1 cellular context compared by ENCODE assay signal in the genomic region with DNA sequence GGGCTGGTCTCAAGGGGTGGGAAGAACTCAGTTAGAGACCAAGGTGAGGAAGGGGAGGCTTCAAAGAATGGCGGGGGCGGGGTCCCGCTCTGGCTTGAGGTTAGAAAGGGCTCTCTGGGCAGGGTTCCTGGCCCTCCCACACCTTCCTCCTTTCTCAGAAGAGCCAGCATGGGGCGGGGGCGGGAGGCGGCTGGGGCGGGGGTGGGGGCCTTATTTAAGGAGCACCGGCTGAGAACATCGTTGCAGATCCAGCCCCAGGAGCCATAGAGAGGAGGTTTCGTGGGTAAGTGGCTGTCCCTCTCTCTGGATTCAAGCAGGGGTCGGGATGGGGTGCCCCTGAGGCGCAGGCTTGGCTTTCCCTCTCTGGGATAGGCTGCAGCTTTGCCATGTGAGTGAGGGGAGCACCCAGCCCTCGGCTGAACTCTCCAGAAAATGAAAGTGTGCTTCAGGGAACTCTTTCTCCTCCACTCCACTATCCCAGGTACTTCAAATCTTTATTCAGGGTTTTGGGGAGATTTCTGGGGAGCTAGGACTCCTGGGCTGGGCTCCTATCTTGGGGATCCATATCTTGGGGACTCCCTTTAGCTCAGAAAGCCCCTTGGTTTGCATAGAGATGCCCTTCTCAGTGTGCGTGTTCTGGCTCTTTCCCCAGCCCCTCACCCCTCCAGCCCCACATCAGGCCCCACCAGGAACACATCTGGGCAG.
TF ChIP-seq lines count a peak whose summit lies in the region.

No MANE protein-coding gene starts in this region.

TF ChIP-seq in HepG2, 621 proteins besides CTCF, POLR2A, EP300 and RAD21 (continues in another document):
- TF ChIP-seq RBM22 (optimal IDR thresholded peaks at IDR 0.05; ENCODE audit: low read length) (no peak), ZNF451 (CRISPR knock-in tag; IDR thresholded peaks at IDR 0.05) (no peak), HMG20B (CRISPR knock-in tag; conservative IDR thresholded peaks at IDR 0.05) (no peak), ZNF263 (CRISPR knock-in tag; IDR thresholded peaks at IDR 0.05) (peak; percentile 67; the same call in 1 of the 2 replicates), POLR2AphosphoS5 (IDR thresholded peaks at IDR 0.05; ENCODE audit: low read depth, low read length) (peak; percentile 23; the same call in 1 of the 2 replicates), AGO1 (IDR thresholded peaks at IDR 0.05; ENCODE audit: low read depth, low read length, poor library complexity, severe bottlenecking) (no peak), NFATC3 (CRISPR knock-in tag; IDR thresholded peaks at IDR 0.05) (no peak), FLYWCH1 (CRISPR knock-in tag; IDR thresholded peaks at IDR 0.05) (no peak), SAP130 (CRISPR knock-in tag; IDR thresholded peaks at IDR 0.05; ENCODE audit: low read depth) (peak; percentile 25; the same call in 1 of the 2 replicates), GATA4 (IDR thresholded peaks at IDR 0.05; ENCODE audit: borderline replicate concordance, low read depth) (no peak), ZFY (CRISPR knock-in tag; IDR thresholded peaks at IDR 0.05) (peak; percentile 26; the same call in 1 of the 2 replicates), DMAP1 (CRISPR knock-in tag; IDR thresholded peaks at IDR 0.05) (no peak), MIER3 (CRISPR knock-in tag; IDR thresholded peaks at IDR 0.05; ENCODE audit: borderline replicate concordance) (no peak), JUNB (CRISPR knock-in tag; IDR thresholded peaks at IDR 0.05; ENCODE audit: borderline replicate concordance) (no peak), RARG (CRISPR knock-in tag; IDR thresholded peaks at IDR 0.05; ENCODE audit: low read depth) (no peak), LCORL (IDR thresholded peaks at IDR 0.05) (no peak), LCORL (CRISPR knock-in tag; IDR thresholded peaks at IDR 0.05) (no peak), GTF3A (CRISPR knock-in tag; conservative IDR thresholded peaks at IDR 0.05) (no peak), ZNF343 (CRISPR knock-in tag; IDR thresholded peaks at IDR 0.05) (peak; percentile 37; the same call in 1 of the 2 replicates), GTF2F1 (IDR thresholded peaks at IDR 0.05; ENCODE audit: low read length) (no peak), POLR2G (IDR thresholded peaks at IDR 0.05; ENCODE audit: low read depth, low read length) (no peak), ZSCAN22 (CRISPR knock-in tag; IDR thresholded peaks at IDR 0.05) (no peak), ZNF17 (CRISPR knock-in tag; IDR thresholded peaks at IDR 0.05) (no peak), ATF7-NPFF (CRISPR knock-in tag; IDR thresholded peaks at IDR 0.05; ENCODE audit: low read depth) (no peak), ZNF317 (CRISPR knock-in tag; IDR thresholded peaks at IDR 0.05) (0 out of 2 replicates have a peak, but pooled peaks have one; percentile 16), ZNF737 (CRISPR knock-in tag; IDR thresholded peaks at IDR 0.05; ENCODE audit: borderline replicate concordance) (no peak), HMG20A (CRISPR knock-in tag; IDR thresholded peaks at IDR 0.05; ENCODE audit: borderline replicate concordance) (no peak), ZNF530 (CRISPR knock-in tag; IDR thresholded peaks at IDR 0.05; ENCODE audit: low read depth) (no peak)
- TF ChIP-seq, protein P1, sequence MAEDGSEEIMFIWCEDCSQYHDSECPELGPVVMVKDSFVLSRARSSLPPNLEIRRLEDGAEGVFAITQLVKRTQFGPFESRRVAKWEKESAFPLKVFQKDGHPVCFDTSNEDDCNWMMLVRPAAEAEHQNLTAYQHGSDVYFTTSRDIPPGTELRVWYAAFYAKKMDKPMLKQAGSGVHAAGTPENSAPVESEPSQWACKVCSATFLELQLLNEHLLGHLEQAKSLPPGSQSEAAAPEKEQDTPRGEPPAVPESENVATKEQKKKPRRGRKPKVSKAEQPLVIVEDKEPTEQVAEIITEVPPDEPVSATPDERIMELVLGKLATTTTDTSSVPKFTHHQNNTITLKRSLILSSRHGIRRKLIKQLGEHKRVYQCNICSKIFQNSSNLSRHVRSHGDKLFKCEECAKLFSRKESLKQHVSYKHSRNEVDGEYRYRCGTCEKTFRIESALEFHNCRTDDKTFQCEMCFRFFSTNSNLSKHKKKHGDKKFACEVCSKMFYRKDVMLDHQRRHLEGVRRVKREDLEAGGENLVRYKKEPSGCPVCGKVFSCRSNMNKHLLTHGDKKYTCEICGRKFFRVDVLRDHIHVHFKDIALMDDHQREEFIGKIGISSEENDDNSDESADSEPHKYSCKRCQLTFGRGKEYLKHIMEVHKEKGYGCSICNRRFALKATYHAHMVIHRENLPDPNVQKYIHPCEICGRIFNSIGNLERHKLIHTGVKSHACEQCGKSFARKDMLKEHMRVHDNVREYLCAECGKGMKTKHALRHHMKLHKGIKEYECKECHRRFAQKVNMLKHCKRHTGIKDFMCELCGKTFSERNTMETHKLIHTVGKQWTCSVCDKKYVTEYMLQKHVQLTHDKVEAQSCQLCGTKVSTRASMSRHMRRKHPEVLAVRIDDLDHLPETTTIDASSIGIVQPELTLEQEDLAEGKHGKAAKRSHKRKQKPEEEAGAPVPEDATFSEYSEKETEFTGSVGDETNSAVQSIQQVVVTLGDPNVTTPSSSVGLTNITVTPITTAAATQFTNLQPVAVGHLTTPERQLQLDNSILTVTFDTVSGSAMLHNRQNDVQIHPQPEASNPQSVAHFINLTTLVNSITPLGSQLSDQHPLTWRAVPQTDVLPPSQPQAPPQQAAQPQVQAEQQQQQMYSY (CRISPR knock-in tag; IDR thresholded peaks at IDR 0.05), result no peak
- TF ChIP-seq, protein P2, sequence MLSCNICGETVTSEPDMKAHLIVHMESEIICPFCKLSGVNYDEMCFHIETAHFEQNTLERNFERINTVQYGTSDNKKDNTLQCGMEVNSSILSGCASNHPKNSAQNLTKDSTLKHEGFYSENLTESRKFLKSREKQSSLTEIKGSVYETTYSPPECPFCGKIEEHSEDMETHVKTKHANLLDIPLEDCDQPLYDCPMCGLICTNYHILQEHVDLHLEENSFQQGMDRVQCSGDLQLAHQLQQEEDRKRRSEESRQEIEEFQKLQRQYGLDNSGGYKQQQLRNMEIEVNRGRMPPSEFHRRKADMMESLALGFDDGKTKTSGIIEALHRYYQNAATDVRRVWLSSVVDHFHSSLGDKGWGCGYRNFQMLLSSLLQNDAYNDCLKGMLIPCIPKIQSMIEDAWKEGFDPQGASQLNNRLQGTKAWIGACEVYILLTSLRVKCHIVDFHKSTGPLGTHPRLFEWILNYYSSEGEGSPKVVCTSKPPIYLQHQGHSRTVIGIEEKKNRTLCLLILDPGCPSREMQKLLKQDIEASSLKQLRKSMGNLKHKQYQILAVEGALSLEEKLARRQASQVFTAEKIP (CRISPR knock-in tag; IDR thresholded peaks at IDR 0.05; ENCODE audit: borderline replicate concordance), result no peak
- TF ChIP-seq, protein P3, sequence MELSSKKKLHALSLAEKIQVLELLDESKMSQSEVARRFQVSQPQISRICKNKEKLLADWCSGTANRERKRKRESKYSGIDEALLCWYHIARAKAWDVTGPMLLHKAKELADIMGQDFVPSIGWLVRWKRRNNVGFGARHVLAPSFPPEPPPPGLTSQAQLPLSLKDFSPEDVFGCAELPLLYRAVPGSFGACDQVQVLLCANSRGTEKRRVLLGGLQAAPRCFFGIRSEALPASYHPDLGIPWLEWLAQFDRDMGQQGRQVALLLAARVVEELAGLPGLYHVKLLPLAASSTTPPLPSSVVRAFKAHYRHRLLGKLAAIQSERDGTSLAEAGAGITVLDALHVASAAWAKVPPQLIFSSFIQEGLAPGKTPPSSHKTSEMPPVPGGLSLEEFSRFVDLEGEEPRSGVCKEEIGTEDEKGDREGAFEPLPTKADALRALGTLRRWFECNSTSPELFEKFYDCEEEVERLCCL (CRISPR knock-in tag; IDR thresholded peaks at IDR 0.05; ENCODE audit: borderline replicate concordance), result no peak
- TF ChIP-seq, protein P4, sequence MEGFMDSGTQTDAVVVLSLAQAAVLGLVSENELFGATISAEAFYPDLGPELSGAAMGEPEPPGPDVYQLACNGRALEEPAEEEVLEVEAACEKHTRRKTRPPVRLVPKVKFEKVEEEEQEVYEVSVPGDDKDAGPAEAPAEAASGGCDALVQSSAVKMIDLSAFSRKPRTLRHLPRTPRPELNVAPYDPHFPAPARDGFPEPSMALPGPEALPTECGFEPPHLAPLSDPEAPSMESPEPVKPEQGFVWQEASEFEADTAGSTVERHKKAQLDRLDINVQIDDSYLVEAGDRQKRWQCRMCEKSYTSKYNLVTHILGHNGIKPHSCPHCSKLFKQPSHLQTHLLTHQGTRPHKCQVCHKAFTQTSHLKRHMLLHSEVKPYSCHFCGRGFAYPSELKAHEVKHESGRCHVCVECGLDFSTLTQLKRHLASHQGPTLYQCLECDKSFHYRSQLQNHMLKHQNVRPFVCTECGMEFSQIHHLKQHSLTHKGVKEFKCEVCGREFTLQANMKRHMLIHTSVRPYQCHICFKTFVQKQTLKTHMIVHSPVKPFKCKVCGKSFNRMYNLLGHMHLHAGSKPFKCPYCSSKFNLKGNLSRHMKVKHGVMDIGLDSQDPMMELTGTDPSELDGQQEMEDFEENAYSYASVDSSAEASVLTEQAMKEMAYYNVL (CRISPR knock-in tag; IDR thresholded peaks at IDR 0.05; ENCODE audit: borderline replicate concordance), result no peak
- TF ChIP-seq, protein P5, sequence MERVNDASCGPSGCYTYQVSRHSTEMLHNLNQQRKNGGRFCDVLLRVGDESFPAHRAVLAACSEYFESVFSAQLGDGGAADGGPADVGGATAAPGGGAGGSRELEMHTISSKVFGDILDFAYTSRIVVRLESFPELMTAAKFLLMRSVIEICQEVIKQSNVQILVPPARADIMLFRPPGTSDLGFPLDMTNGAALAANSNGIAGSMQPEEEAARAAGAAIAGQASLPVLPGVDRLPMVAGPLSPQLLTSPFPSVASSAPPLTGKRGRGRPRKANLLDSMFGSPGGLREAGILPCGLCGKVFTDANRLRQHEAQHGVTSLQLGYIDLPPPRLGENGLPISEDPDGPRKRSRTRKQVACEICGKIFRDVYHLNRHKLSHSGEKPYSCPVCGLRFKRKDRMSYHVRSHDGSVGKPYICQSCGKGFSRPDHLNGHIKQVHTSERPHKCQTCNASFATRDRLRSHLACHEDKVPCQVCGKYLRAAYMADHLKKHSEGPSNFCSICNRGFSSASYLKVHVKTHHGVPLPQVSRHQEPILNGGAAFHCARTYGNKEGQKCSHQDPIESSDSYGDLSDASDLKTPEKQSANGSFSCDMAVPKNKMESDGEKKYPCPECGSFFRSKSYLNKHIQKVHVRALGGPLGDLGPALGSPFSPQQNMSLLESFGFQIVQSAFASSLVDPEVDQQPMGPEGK (CRISPR knock-in tag; IDR thresholded peaks at IDR 0.05), result 0 out of 2 replicates have a peak, but pooled peaks have one; percentile 14
- TF ChIP-seq, protein P6, sequence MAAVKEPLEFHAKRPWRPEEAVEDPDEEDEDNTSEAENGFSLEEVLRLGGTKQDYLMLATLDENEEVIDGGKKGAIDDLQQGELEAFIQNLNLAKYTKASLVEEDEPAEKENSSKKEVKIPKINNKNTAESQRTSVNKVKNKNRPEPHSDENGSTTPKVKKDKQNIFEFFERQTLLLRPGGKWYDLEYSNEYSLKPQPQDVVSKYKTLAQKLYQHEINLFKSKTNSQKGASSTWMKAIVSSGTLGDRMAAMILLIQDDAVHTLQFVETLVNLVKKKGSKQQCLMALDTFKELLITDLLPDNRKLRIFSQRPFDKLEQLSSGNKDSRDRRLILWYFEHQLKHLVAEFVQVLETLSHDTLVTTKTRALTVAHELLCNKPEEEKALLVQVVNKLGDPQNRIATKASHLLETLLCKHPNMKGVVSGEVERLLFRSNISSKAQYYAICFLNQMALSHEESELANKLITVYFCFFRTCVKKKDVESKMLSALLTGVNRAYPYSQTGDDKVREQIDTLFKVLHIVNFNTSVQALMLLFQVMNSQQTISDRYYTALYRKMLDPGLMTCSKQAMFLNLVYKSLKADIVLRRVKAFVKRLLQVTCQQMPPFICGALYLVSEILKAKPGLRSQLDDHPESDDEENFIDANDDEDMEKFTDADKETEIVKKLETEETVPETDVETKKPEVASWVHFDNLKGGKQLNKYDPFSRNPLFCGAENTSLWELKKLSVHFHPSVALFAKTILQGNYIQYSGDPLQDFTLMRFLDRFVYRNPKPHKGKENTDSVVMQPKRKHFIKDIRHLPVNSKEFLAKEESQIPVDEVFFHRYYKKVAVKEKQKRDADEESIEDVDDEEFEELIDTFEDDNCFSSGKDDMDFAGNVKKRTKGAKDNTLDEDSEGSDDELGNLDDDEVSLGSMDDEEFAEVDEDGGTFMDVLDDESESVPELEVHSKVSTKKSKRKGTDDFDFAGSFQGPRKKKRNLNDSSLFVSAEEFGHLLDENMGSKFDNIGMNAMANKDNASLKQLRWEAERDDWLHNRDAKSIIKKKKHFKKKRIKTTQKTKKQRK (IDR thresholded peaks at IDR 0.05; ENCODE audit: low read length), result no peak
- TF ChIP-seq, protein P7, sequence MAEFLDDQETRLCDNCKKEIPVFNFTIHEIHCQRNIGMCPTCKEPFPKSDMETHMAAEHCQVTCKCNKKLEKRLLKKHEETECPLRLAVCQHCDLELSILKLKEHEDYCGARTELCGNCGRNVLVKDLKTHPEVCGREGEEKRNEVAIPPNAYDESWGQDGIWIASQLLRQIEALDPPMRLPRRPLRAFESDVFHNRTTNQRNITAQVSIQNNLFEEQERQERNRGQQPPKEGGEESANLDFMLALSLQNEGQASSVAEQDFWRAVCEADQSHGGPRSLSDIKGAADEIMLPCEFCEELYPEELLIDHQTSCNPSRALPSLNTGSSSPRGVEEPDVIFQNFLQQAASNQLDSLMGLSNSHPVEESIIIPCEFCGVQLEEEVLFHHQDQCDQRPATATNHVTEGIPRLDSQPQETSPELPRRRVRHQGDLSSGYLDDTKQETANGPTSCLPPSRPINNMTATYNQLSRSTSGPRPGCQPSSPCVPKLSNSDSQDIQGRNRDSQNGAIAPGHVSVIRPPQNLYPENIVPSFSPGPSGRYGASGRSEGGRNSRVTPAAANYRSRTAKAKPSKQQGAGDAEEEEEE (CRISPR knock-in tag; IDR thresholded peaks at IDR 0.05; ENCODE audit: borderline replicate concordance), result no peak
- TF ChIP-seq, protein P8, sequence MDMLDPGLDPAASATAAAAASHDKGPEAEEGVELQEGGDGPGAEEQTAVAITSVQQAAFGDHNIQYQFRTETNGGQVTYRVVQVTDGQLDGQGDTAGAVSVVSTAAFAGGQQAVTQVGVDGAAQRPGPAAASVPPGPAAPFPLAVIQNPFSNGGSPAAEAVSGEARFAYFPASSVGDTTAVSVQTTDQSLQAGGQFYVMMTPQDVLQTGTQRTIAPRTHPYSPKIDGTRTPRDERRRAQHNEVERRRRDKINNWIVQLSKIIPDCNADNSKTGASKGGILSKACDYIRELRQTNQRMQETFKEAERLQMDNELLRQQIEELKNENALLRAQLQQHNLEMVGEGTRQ (IDR thresholded peaks at IDR 0.05; ENCODE audit: low read depth, low read length), result no peak
- TF ChIP-seq, protein P8 (CRISPR knock-in tag; IDR thresholded peaks at IDR 0.05; ENCODE audit: borderline replicate concordance), result no peak
